1 cellular context compared by ENCODE assay signal in the genomic region with DNA sequence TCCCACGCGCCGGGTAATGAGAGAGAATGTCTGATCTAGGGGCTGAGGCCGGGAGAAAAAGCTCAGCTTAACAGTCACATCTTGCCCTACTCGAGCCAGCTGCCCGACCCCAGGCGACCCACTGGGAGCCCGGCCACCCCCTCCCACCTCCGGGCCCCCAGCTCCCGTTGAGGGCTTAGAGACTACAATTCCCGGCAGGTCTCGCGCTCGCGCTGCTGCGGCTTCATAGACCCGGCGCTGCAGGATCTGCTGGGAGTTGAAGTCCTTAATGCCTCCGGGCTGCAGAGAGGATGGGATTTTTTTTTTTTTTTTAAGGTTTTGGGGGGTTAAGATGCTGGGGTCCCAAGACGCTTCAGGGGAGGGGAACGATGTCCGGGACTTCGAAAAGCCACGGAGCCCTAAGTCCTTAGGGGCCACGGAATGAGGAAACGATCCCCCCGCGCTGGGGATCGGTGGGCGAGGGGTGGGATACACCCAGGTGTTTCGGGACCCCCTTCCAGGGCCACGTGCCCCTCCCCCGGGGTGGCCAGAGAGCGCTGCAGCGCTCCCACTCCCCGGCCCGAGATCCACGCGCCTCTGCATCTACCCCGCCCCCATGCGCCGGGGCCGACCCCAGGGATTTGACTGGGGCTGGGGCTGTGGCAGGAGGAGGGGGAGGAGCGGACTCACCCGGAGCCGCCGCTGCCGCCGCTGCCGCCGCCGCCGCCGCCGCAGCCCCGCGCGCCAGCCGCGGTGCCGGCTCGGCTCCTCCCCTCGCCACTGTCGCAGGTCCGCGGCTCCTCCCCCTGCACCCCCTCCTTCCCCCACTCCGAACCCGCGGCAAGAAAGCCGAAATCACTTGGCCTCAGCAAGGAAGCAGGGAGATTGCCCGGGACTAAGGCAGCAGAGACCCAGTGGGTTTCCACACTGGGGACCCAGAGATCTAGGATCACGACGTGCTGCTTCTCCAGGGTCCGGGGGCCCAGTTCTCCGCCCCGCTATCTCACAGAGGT.
A peak's percentile ranks its signal among the peaks of the same experiment; 100 is the strongest.
TF ChIP-seq lines count a peak whose summit lies in the region.

A gene with protein sequence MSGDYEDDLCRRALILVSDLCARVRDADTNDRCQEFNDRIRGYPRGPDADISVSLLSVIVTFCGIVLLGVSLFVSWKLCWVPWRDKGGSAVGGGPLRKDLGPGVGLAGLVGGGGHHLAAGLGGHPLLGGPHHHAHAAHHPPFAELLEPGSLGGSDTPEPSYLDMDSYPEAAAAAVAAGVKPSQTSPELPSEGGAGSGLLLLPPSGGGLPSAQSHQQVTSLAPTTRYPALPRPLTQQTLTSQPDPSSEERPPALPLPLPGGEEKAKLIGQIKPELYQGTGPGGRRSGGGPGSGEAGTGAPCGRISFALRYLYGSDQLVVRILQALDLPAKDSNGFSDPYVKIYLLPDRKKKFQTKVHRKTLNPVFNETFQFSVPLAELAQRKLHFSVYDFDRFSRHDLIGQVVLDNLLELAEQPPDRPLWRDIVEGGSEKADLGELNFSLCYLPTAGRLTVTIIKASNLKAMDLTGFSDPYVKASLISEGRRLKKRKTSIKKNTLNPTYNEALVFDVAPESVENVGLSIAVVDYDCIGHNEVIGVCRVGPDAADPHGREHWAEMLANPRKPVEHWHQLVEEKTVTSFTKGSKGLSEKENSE (minus strand): TSS at position 761 of the 992 bp plus-strand sequence. CDS start 2,470 bp downstream, outside the sequence.

TF ChIP-seq in HEK293, 187 proteins besides CTCF, POLR2A, EP300 and RAD21 (continued from another document):
- TF ChIP-seq, protein P1, sequence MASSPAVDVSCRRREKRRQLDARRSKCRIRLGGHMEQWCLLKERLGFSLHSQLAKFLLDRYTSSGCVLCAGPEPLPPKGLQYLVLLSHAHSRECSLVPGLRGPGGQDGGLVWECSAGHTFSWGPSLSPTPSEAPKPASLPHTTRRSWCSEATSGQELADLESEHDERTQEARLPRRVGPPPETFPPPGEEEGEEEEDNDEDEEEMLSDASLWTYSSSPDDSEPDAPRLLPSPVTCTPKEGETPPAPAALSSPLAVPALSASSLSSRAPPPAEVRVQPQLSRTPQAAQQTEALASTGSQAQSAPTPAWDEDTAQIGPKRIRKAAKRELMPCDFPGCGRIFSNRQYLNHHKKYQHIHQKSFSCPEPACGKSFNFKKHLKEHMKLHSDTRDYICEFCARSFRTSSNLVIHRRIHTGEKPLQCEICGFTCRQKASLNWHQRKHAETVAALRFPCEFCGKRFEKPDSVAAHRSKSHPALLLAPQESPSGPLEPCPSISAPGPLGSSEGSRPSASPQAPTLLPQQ (tag by site-specific recombination; IDR thresholded peaks at IDR 0.05): 0 out of 2 replicates have a peak, but pooled peaks have one; percentile 31
- TF ChIP-seq, protein P2, sequence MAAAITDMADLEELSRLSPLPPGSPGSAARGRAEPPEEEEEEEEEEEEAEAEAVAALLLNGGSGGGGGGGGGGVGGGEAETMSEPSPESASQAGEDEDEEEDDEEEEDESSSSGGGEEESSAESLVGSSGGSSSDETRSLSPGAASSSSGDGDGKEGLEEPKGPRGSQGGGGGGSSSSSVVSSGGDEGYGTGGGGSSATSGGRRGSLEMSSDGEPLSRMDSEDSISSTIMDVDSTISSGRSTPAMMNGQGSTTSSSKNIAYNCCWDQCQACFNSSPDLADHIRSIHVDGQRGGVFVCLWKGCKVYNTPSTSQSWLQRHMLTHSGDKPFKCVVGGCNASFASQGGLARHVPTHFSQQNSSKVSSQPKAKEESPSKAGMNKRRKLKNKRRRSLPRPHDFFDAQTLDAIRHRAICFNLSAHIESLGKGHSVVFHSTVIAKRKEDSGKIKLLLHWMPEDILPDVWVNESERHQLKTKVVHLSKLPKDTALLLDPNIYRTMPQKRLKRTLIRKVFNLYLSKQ (tag by site-specific recombination; IDR thresholded peaks at IDR 0.05; ENCODE audit: borderline replicate concordance): no peak
- TF ChIP-seq ZNF114 (tag by site-specific recombination; IDR thresholded peaks at IDR 0.05) (no peak), ZNF221 (tag by site-specific recombination; IDR thresholded peaks at IDR 0.05; ENCODE audit: borderline replicate concordance) (no peak), ZNF292 (tag by site-specific recombination; IDR thresholded peaks at IDR 0.05; ENCODE audit: borderline replicate concordance, low read depth) (no peak), ZBTB48 (tag by site-specific recombination; IDR thresholded peaks at IDR 0.05) (peak; percentile 33; the same call in 1 of the 2 replicates)
- TF ChIP-seq, protein P3, sequence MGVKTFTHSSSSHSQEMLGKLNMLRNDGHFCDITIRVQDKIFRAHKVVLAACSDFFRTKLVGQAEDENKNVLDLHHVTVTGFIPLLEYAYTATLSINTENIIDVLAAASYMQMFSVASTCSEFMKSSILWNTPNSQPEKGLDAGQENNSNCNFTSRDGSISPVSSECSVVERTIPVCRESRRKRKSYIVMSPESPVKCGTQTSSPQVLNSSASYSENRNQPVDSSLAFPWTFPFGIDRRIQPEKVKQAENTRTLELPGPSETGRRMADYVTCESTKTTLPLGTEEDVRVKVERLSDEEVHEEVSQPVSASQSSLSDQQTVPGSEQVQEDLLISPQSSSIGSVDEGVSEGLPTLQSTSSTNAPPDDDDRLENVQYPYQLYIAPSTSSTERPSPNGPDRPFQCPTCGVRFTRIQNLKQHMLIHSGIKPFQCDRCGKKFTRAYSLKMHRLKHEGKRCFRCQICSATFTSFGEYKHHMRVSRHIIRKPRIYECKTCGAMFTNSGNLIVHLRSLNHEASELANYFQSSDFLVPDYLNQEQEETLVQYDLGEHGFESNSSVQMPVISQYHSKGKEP (tag by site-specific recombination; IDR thresholded peaks at IDR 0.05): peak; percentile 25; the same call in 1 of the 2 replicates
